In genomic region chr14:68627868-68628604, GRCh38 we compare ENCODE assay signal across 8 cellular contexts.
DNase-seq lines count a peak whose midpoint lies in the region; ATAC-seq and TF ChIP-seq lines count a peak whose summit lies in the region.

No MANE protein-coding gene starts in this region.

- H3K27me3 ChIP-seq in muscle layer of duodenum (ENCODE audit: low read depth, low read length), result no peaks in the 10 kb centered on the region

- POLR2A ChIA-PET in activated CD8-positive, alpha-beta T cell treated with anti-CD3 and anti-CD28 coated beads for 36 hours (lab: Charles Lee), result interaction anchor here (1.2 to 2.1 kb wide), 4 partner anchors 12 to 57 kb away, joined by 3 to 5 read pairs (median 4); no protein-coding TSS in a partner anchor

- peak; percentile 52 for ATAC-seq in GM18868 (IDR thresholded peaks at IDR 0.05; ENCODE audit: unreplicated experiment)
- ATAC-seq in activated CD8-positive, alpha-beta T cell treated with anti-CD3 and anti-CD28 coated beads for 36 hours, result peak; percentile 80
- ATAC-seq in stimulated activated naive B cell treated with anti-CD40 and anti-IgM and Interleukin-4, amounts not matched to agents 10 μg/mL and 1 μg/mL and 100 μg/mL, for 72 hours (replicated peaks), result peak; percentile 72 to 80
- ATAC-seq in GM21381 (IDR thresholded peaks at IDR 0.05; ENCODE audit: unreplicated experiment), result no peak

- H3K27ac Mint-ChIP-seq in activated CD8-positive, alpha-beta T cell treated with anti-CD3 and anti-CD28 coated beads for 36 hours, result no peak overlapping the region
- no peak overlapping the region for H3K27ac Mint-ChIP-seq in endothelial cell (ENCODE audit: unreplicated experiment)
- peak overlapping the region; percentile 75 for H3K27ac Mint-ChIP-seq in stimulated activated naive B cell treated with anti-CD40 and anti-IgM and Interleukin-4, amounts not matched to agents 10 μg/mL and 1 μg/mL and 100 μg/mL, for 72 hours

- no peaks in the 10 kb centered on the region for H3K36me3 Mint-ChIP-seq in activated CD8-positive, alpha-beta T cell treated with anti-CD3 and anti-CD28 coated beads for 36 hours (ENCODE audit: low read depth)
- no peaks in the 10 kb centered on the region for H3K36me3 Mint-ChIP-seq in endothelial cell (ENCODE audit: low read depth, unreplicated experiment)
- peaks cover 0 to 3% of the 10 kb centered on the region in 2 donors for H3K36me3 Mint-ChIP-seq in stimulated activated naive B cell treated with anti-CD40 and anti-IgM and Interleukin-4, amounts not matched to agents 10 μg/mL and 1 μg/mL and 100 μg/mL, for 72 hours

- no peaks in the 10 kb centered on the region for H3K9me3 ChIP-seq in muscle layer of duodenum (ENCODE audit: control insufficient read depth in 1 of 2, low read length in 2 of 2)

- peak; percentile 61 for DNase-seq in activated CD8-positive, alpha-beta T cell treated with anti-CD3 and anti-CD28 coated beads for 36 hours
- peak; percentile 32 for DNase-seq in endothelial cell (ENCODE audit: low spot score)
- DNase-seq in stimulated activated naive B cell treated with anti-CD40 and anti-IgM and Interleukin-4, amounts not matched to agents 10 μg/mL and 1 μg/mL and 100 μg/mL, for 72 hours, result no peak
- DNase-seq in NCI-H446 treated with DMSO at 0.1 percent for 48 hours (lab: John Stamatoyannopoulos, UW), result no peak
- DNase-seq in NCI-H187 (lab: John Stamatoyannopoulos, UW), result no peak

- H3K9me3 Mint-ChIP-seq in activated CD8-positive, alpha-beta T cell treated with anti-CD3 and anti-CD28 coated beads for 36 hours, result no peaks in the 10 kb centered on the region
- no peaks in the 10 kb centered on the region for H3K9me3 Mint-ChIP-seq in endothelial cell (ENCODE audit: unreplicated experiment)
- peaks cover 0 to 2% of the 10 kb centered on the region in 2 donors for H3K9me3 Mint-ChIP-seq in stimulated activated naive B cell treated with anti-CD40 and anti-IgM and Interleukin-4, amounts not matched to agents 10 μg/mL and 1 μg/mL and 100 μg/mL, for 72 hours

- peak overlapping the region; percentile 60 for H3K27ac ChIP-seq in muscle layer of duodenum (ENCODE audit: low read length)

- H3K4me1 Mint-ChIP-seq in activated CD8-positive, alpha-beta T cell treated with anti-CD3 and anti-CD28 coated beads for 36 hours (ENCODE audit: low read depth), result peaks cover 19% of the 10 kb centered on the region
- H3K4me1 Mint-ChIP-seq in endothelial cell (ENCODE audit: unreplicated experiment), result peaks cover 8% of the 10 kb centered on the region
- H3K4me1 Mint-ChIP-seq in stimulated activated naive B cell treated with anti-CD40 and anti-IgM and Interleukin-4, amounts not matched to agents 10 μg/mL and 1 μg/mL and 100 μg/mL, for 72 hours, result peaks cover 19 to 49% of the 10 kb centered on the region in 2 donors

- CTCF ChIA-PET in activated CD8-positive, alpha-beta T cell treated with anti-CD3 and anti-CD28 coated beads for 36 hours (lab: Charles Lee), result no interaction called here

- H3K36me3 ChIP-seq in muscle layer of duodenum (ENCODE audit: control insufficient read depth in 1 of 2, insufficient read depth in 2 of 2, low read length in 2 of 2), result no peaks in the 10 kb centered on the region

- peaks cover 5 to 35% of the 10 kb centered on the region in 2 donors for H3K4me1 ChIP-seq in muscle layer of duodenum (ENCODE audit: control insufficient read depth in 1 of 2, insufficient read depth in 2 of 2, low read length in 2 of 2)

- H3K4me3 ChIP-seq in muscle layer of duodenum (ENCODE audit: low read depth in 1 of 2, low read length in 2 of 2), result peak overlapping the region; percentile 43 to 46

- TF ChIP-seq CTCF in activated CD8-positive, alpha-beta T cell treated with anti-CD3 and anti-CD28 coated beads for 36 hours (IDR thresholded peaks at IDR 0.05), result no peak
- no peak for TF ChIP-seq CTCF in endothelial cell (IDR thresholded peaks at IDR 0.05; ENCODE audit: unreplicated experiment)

- H3K4me3 Mint-ChIP-seq in activated CD8-positive, alpha-beta T cell treated with anti-CD3 and anti-CD28 coated beads for 36 hours, result peak overlapping the region; percentile 57
- no peak overlapping the region for H3K4me3 Mint-ChIP-seq in endothelial cell (ENCODE audit: unreplicated experiment)
- peak overlapping the region; percentile 77 for H3K4me3 Mint-ChIP-seq in stimulated activated naive B cell treated with anti-CD40 and anti-IgM and Interleukin-4, amounts not matched to agents 10 μg/mL and 1 μg/mL and 100 μg/mL, for 72 hours

- intact Hi-C loops in activated CD8-positive, alpha-beta T cell treated with anti-CD3 and anti-CD28 coated beads for 36 hours (cut with micrococcal nuclease), result no loop called here

- H3K27me3 Mint-ChIP-seq in activated CD8-positive, alpha-beta T cell treated with anti-CD3 and anti-CD28 coated beads for 36 hours, result peaks cover 4% of the 10 kb centered on the region
- peaks cover 7% of the 10 kb centered on the region for H3K27me3 Mint-ChIP-seq in endothelial cell (ENCODE audit: unreplicated experiment)
- no peaks in the 10 kb centered on the region for H3K27me3 Mint-ChIP-seq in stimulated activated naive B cell treated with anti-CD40 and anti-IgM and Interleukin-4, amounts not matched to agents 10 μg/mL and 1 μg/mL and 100 μg/mL, for 72 hours

Comparison
In these comparisons a context has a peak if more than half of its experiments do, and no peak if none do; other contexts are left out.
1. DNase-seq: peak in activated CD8-positive, alpha-beta T cell treated with anti-CD3 and anti-CD28 coated beads for 36 hours (single experiment) and endothelial cell (single experiment); none in stimulated activated naive B cell treated with anti-CD40 and anti-IgM and Interleukin-4, amounts not matched to agents 10 μg/mL and 1 μg/mL and 100 μg/mL, for 72 hours (single experiment), NCI-H446 treated with DMSO at 0.1 percent for 48 hours (single experiment) and NCI-H187 (0 of 2).